8 cellular contexts compared by ENCODE assay signal in the genomic region with DNA sequence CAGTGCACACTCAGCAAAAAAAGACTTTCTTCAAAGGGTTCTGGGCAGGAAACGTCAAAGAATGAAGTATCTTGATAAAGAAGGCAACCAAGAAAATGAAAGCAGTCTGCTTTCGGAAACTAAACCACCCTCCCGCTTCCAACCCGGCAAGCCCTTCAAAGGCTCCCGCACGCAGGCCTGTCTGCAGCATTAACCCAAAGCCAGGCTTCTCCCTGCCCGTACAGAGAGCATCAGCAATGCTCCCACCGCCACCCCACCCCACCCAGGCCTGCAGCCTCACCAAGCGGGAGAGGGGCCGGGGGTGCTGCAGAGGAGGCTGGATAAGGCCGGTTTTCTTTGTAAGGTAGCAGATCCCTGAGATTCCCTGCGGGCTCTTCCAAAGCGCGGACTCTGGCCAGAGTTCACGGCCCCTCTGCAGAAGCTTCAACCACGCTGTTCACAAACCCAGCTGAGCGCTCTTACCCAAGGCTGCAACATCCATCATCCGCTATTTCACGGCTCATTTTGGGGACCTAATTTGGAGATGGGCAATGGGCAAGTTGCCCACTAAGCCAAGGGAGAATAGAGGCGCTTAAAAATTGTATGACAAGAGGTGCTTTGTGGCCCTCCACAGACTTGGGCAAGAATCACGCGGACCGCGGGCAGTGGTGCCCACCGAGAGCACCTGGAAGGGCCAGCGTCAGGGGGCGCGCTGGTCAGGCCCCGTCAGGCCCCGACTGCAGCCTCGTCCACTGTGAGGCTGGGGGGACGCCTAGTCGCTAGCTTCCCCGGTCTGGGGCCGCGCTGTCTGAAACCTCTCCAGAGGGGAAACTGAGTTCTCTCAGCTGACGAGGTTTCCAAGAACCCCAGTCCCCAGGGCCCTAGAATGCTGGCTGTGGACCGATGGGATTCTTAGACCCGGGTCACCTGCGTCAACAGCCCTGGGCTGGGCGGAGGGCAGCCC.
DNase-seq lines count a peak whose midpoint lies in the region; ATAC-seq and TF ChIP-seq lines count a peak whose summit lies in the region.

No MANE protein-coding gene starts in this region.

- H3K4me3 ChIP-seq in right atrium auricular region (no peak overlapping the region), upper lobe of left lung (peak overlapping the region in 3 of 4 donors; percentile 30 to 42 (median 42)), uterus (no peak overlapping the region)

- H3K4me1 ChIP-seq in right atrium auricular region (no peaks in the 10 kb centered on the region), upper lobe of left lung (peaks cover 13 to 23% (median 19%) of the 10 kb centered on the region in 4 donors), uterus (no peaks in the 10 kb centered on the region)

- WGBS in upper lobe of left lung, 2 donors = 72 to 75% methylated on average over 26 to 41 of the region's 41 CpGs

- TF ChIP-seq CTCF in right atrium auricular region (IDR thresholded peaks at IDR 0.05) = no peak
- no peak for TF ChIP-seq CTCF in upper lobe of left lung (IDR thresholded peaks at IDR 0.05)
- no peak for TF ChIP-seq CTCF in uterus (IDR thresholded peaks at IDR 0.05)

- no peak for TF ChIP-seq EP300 in upper lobe of left lung (IDR thresholded peaks at IDR 0.05)

- intact Hi-C loops in Right ventricle myocardium superior (cut with DNase I) = no loop called here
- intact Hi-C loops in uterus (cut with DNase I; ENCODE audit: low total_unique reads) = no loop called here

- H3K36me3 ChIP-seq in right atrium auricular region (no peaks in the 10 kb centered on the region), upper lobe of left lung (no peaks in the 10 kb centered on the region), uterus (no peaks in the 10 kb centered on the region)

- H3K27ac ChIP-seq in right atrium auricular region (peak overlapping the region; percentile 26 to 69), upper lobe of left lung (peak overlapping the region; percentile 11 to 63 (median 42)), uterus (no peak overlapping the region)

- no peak for DNase-seq in right atrium auricular region (ENCODE audit: low spot score)
- DNase-seq in Right ventricle myocardium superior = no peak
- peak; percentile 48 for DNase-seq in activated CD4-positive, alpha-beta T cell treated with anti-CD3 and anti-CD28 coated beads, Interleukin-2, amount 50 U/mL, for 1 hour
- DNase-seq in hepatic stellate cell (ENCODE audit: low spot score) = peak; percentile 31
- peak in 1 of 2 donors; percentile 60 for DNase-seq in upper lobe of left lung
- no peak for DNase-seq in DMS 273 (lab: John Stamatoyannopoulos, UW; ENCODE audit: unreplicated experiment)
- no peak for DNase-seq in uterus
- no peak for DNase-seq in cerebellar nuclear complex (lab: John Stamatoyannopoulos, UW)

- peaks cover 0 to 5% of the 10 kb centered on the region in 2 donors for H3K27me3 ChIP-seq in right atrium auricular region
- no peaks in the 10 kb centered on the region for H3K27me3 ChIP-seq in upper lobe of left lung
- no peaks in the 10 kb centered on the region for H3K27me3 ChIP-seq in uterus

- no peak for TF ChIP-seq POLR2A in upper lobe of left lung (IDR thresholded peaks at IDR 0.05)
- no peak for TF ChIP-seq POLR2A in uterus (IDR thresholded peaks at IDR 0.05)

- ATAC-seq in Right ventricle myocardium superior (ENCODE audit: poor library complexity) = no peak
- ATAC-seq in upper lobe of left lung (ENCODE audit: low FRiP score in 2 of 2) = peak in 1 of 2 donors; percentile 20

- H3K9me3 ChIP-seq in right atrium auricular region (no peaks in the 10 kb centered on the region), upper lobe of left lung (no peaks in the 10 kb centered on the region), uterus (no peaks in the 10 kb centered on the region)

Comparison
In these comparisons a context has a peak if more than half of its experiments do, and no peak if none do; other contexts are left out.
1. DNase-seq: peak in activated CD4-positive, alpha-beta T cell treated with anti-CD3 and anti-CD28 coated beads, Interleukin-2, amount 50 U/mL, for 1 hour (single experiment) and hepatic stellate cell (single experiment); none in right atrium auricular region (single experiment), Right ventricle myocardium superior (single experiment), DMS 273 (single experiment), uterus (0 of 2) and cerebellar nuclear complex (0 of 2).
2. H3K27ac ChIP-seq: peak in right atrium auricular region (2 of 2) and upper lobe of left lung (4 of 4); none in uterus (0 of 2).
3. H3K4me3 ChIP-seq: peak in upper lobe of left lung (3 of 4); none in right atrium auricular region (0 of 2) and uterus (0 of 2).